In genomic region chr17:8287651-8288335, GRCh38 we compare ENCODE assay signal across 8 cellular contexts.
DNase-seq lines count a peak whose midpoint lies in the region; ATAC-seq and TF ChIP-seq lines count a peak whose summit lies in the region.

No MANE protein-coding gene starts in this region.

- DNase-seq in AG09309 (ENCODE audit: low read depth), result no peak
- DNase-seq in cardiac fibroblast (ENCODE audit: low read depth in 2 of 2), result no peak
- no peak for DNase-seq in foreskin melanocyte
- no peak for DNase-seq in effector CD4-positive, alpha-beta T cell

- H3K4me3 ChIP-seq in AG09309 (ENCODE audit: control insufficient read depth, low read depth, low read length) (peak overlapping the region; percentile 94), HUES6 (ENCODE audit: low read depth, low read length) (peak overlapping the region; percentile 70), cardiac fibroblast (replicated peaks in 1 of 2; ENCODE audit: low read depth in 2 of 2, low read length in 2 of 2) (peak overlapping the region; percentile 87 to 88), muscle layer of duodenum (ENCODE audit: low read depth in 1 of 2, low read length in 2 of 2) (peak overlapping the region; percentile 83 to 84)

- H3K9me3 ChIP-seq in HUES6 (ENCODE audit: control insufficient read depth, insufficient read depth, low read depth, low read length), result no peaks in the 10 kb centered on the region
- H3K9me3 ChIP-seq in muscle layer of duodenum (ENCODE audit: control insufficient read depth in 1 of 2, low read length in 2 of 2), result no peaks in the 10 kb centered on the region

- peak overlapping the region; percentile 71 for H3K9ac ChIP-seq in HUES6 (ENCODE audit: low read length)

- H3K36me3 ChIP-seq in HUES6 (ENCODE audit: control insufficient read depth, insufficient read depth, low read length), result no peaks in the 10 kb centered on the region; the same call in 1 of the 2 replicates
- H3K36me3 ChIP-seq in muscle layer of duodenum (ENCODE audit: control insufficient read depth in 1 of 2, insufficient read depth in 2 of 2, low read length in 2 of 2), result peaks cover 0 to 3% of the 10 kb centered on the region in 2 donors

- TF ChIP-seq CTCF in AG09309 (IDR thresholded peaks at IDR 0.05; ENCODE audit: control insufficient read depth, insufficient read depth, low read depth, low read length, missing control alignments) (no peak), cardiac fibroblast (IDR thresholded peaks at IDR 0.05; ENCODE audit: low read depth, low read length) (no peak)

- H3K27ac ChIP-seq in HUES6 (ENCODE audit: low read depth, low read length) (no peak overlapping the region), muscle layer of duodenum (ENCODE audit: low read length) (peak overlapping the region; percentile 95)

- peaks cover 8% of the 10 kb centered on the region; the same call in 1 of the 2 replicates for H3K4me1 ChIP-seq in HUES6 (ENCODE audit: control insufficient read depth, insufficient read depth, low read length)
- H3K4me1 ChIP-seq in muscle layer of duodenum (ENCODE audit: control insufficient read depth in 1 of 2, insufficient read depth in 2 of 2, low read length in 2 of 2), result peaks cover 7 to 19% of the 10 kb centered on the region in 2 donors

- no peak for ATAC-seq in GM18520 (IDR thresholded peaks at IDR 0.05; ENCODE audit: unreplicated experiment)
- ATAC-seq in HG03521 (IDR thresholded peaks at IDR 0.05; ENCODE audit: unreplicated experiment), result no peak

- H3K27me3 ChIP-seq in HUES6 (ENCODE audit: control insufficient read depth, insufficient read depth, low read length) (no peaks in the 10 kb centered on the region), muscle layer of duodenum (ENCODE audit: low read depth, low read length) (no peaks in the 10 kb centered on the region)
